In genomic region chr4:139167774-139168444, GRCh38 we compare ENCODE assay signal across 8 cellular contexts. TPM values are rescaled to one million over a fixed set of nuclear protein-coding genes. Genes with fewer than 3 reads are reported as not detected.
A peak's percentile ranks its signal among the peaks of the same experiment; 100 is the strongest.
DNase-seq lines count a peak whose midpoint lies in the region; ATAC-seq, FAIRE-seq and TF ChIP-seq lines count a peak whose summit lies in the region.

No MANE protein-coding gene starts in this region.

- H3K4ac ChIP-seq in IMR-90 (ENCODE audit: low read depth, low read length): no peak overlapping the region

- peaks cover 6% of the 10 kb centered on the region; the same call in 1 of the 2 replicates for H3K4me1 ChIP-seq in IMR-90 (ENCODE audit: control insufficient read depth, insufficient read depth, low read length)
- H3K4me1 ChIP-seq in keratinocyte (ENCODE audit: control insufficient read depth, extremely low read depth, insufficient read depth, low read length): peaks cover 27% of the 10 kb centered on the region

- H3K36me3 ChIP-seq in IMR-90 (ENCODE audit: control insufficient read depth, insufficient read depth, low read length) (no peaks in the 10 kb centered on the region), keratinocyte (ENCODE audit: control insufficient read depth in 2 of 2, extremely low read depth in 1 of 2, insufficient read depth in 2 of 2, low read length in 2 of 2) (no peaks in the 10 kb centered on the region)

- H2BK20ac ChIP-seq in IMR-90 (ENCODE audit: low read depth, low read length): no peak overlapping the region

- ATAC-seq in IMR-90 (ENCODE audit: low read depth): peak; percentile 81
- no peak for ATAC-seq in HG02642 (IDR thresholded peaks at IDR 0.05; ENCODE audit: poor library complexity, unreplicated experiment)
- ATAC-seq in GM21515 (IDR thresholded peaks at IDR 0.05; ENCODE audit: unreplicated experiment): no peak

- POLR2A ChIA-PET in IMR-90 (lab: Charles Lee; ENCODE audit: unreplicated experiment): no interaction called here
- POLR2A ChIA-PET in activated CD4-positive, alpha-beta memory T cell treated with anti-CD3 and anti-CD28 coated beads, Interleukin-2, amount 10 ng/mL, durations not matched to agents 7 days and 5 days (lab: Charles Lee): no interaction called here

- no peak overlapping the region for H2BK5ac ChIP-seq in IMR-90 (ENCODE audit: low read depth, low read length, poor library complexity, severe bottlenecking)

- peak; percentile 61 for TF ChIP-seq RAD21 in IMR-90 (IDR thresholded peaks at IDR 0.05; ENCODE audit: low read length)

- no peak overlapping the region for H4K5ac ChIP-seq in IMR-90 (ENCODE audit: low read depth, low read length)

- H2AK5ac ChIP-seq in IMR-90 (ENCODE audit: low read depth, low read length): no peak overlapping the region

- no peak overlapping the region for H3K9ac ChIP-seq in IMR-90 (ENCODE audit: low read depth, low read length)
- peak overlapping the region; percentile 53 for H3K9ac ChIP-seq in keratinocyte (ENCODE audit: control insufficient read depth, extremely low read depth, insufficient read depth, low read length)

- H3K23ac ChIP-seq in IMR-90 (ENCODE audit: low read depth, low read length): no peak overlapping the region

- no TSS peak for BruUV-seq in IMR-90 (replicated peaks; lab: Mats Ljungman, UMichigan)

- no peaks in the 10 kb centered on the region for H3K27me3 Mint-ChIP-seq in activated CD4-positive, alpha-beta memory T cell treated with anti-CD3 and anti-CD28 coated beads, Interleukin-2, amount 10 ng/mL, durations not matched to agents 7 days and 5 days

- no CpG with 5 or more reads among the region's 5 CpGs for WGBS in IMR-90 (ENCODE audit: extremely low coverage in 2 of 2, insufficient read length in 1 of 2), 2 experiments

- TF ChIP-seq CTCF in IMR-90 (conservative IDR thresholded peaks at IDR 0.05; ENCODE audit: low read depth, low read length) (peak; percentile 56), keratinocyte (optimal IDR thresholded peaks at IDR 0.05 in 1 of 3, IDR thresholded peaks at IDR 0.05 in 1 of 3, conservative IDR thresholded peaks at IDR 0.05 in 1 of 3; ENCODE audit: extremely low read depth in 1 of 3, insufficient read depth in 2 of 3, low read length in 3 of 3) (peak; percentile 22 to 73 (median 56))

- dilution Hi-C loops in IMR-90 (cut with HindIII; ENCODE audit: low sequenced_read_pairs, unreplicated experiment): no loop called here
- dilution Hi-C loops in keratinocyte (cut with MboI; ENCODE audit: extremely low pct_ligation_motif_present, low sequenced_read_pairs): no loop called here

- H3K27me3 ChIP-seq in IMR-90 (ENCODE audit: control insufficient read depth, insufficient read depth, low read length): no peaks in the 10 kb centered on the region
- no peaks in the 10 kb centered on the region for H3K27me3 ChIP-seq in keratinocyte (ENCODE audit: control insufficient read depth, extremely low read depth, insufficient read depth, low read length)

- no peak overlapping the region for H3K27ac Mint-ChIP-seq in activated CD4-positive, alpha-beta memory T cell treated with anti-CD3 and anti-CD28 coated beads, Interleukin-2, amount 10 ng/mL, durations not matched to agents 7 days and 5 days

- no peak overlapping the region for H3K18ac ChIP-seq in IMR-90 (ENCODE audit: low read depth, low read length)

- H3K36me3 Mint-ChIP-seq in activated CD4-positive, alpha-beta memory T cell treated with anti-CD3 and anti-CD28 coated beads, Interleukin-2, amount 10 ng/mL, durations not matched to agents 7 days and 5 days (ENCODE audit: low read depth): no peaks in the 10 kb centered on the region

- H3K4me2 ChIP-seq in IMR-90 (ENCODE audit: low read depth, low read length) (no peak overlapping the region), keratinocyte (ENCODE audit: control insufficient read depth, extremely low read depth, insufficient read depth, low read depth, low read length) (peak overlapping the region; percentile 79)

- H3K56ac ChIP-seq in IMR-90 (ENCODE audit: extremely low read depth, insufficient read depth, low read length): no peak overlapping the region

- DNase-seq in EH (ENCODE audit: low read depth) (peak; percentile 66), IMR-90 (peak; percentile 68), amniotic epithelial cell (ENCODE audit: low read depth) (peak; percentile 86), keratinocyte (ENCODE audit: low read depth, low spot score) (peak; percentile 72), activated T-cell treated with anti-CD3 and anti-CD28 coated beads for 4 hours (no peak)
- DNase-seq in activated CD4-positive, alpha-beta memory T cell treated with anti-CD3 and anti-CD28 coated beads, Interleukin-2, amount 10 ng/mL, durations not matched to agents 7 days and 5 days: no peak

- H2BK120ac ChIP-seq in IMR-90 (ENCODE audit: low read depth, low read length): no peak overlapping the region

- peaks cover 27 to 52% of the 10 kb centered on the region in 2 experiments for H3K79me1 ChIP-seq in IMR-90 (ENCODE audit: low read depth in 1 of 2, low read length in 2 of 2)

- H3K79me2 ChIP-seq in keratinocyte (ENCODE audit: control insufficient read depth, insufficient read depth, low read length): peaks cover 4% of the 10 kb centered on the region

- H3K27ac ChIP-seq in IMR-90 (ENCODE audit: insufficient read depth, low read length): no peak overlapping the region
- peak overlapping the region; percentile 90 for H3K27ac ChIP-seq in keratinocyte (ENCODE audit: control insufficient read depth, insufficient read depth, low read length)

- peaks cover 3% of the 10 kb centered on the region; the same call in 1 of the 2 replicates for H3K9me1 ChIP-seq in IMR-90 (ENCODE audit: insufficient read depth, low read length)
- no peaks in the 10 kb centered on the region for H3K9me1 ChIP-seq in keratinocyte (ENCODE audit: control insufficient read depth, extremely low read depth, insufficient read depth, low read length)

- peaks cover 20% of the 10 kb centered on the region for H3K4me1 Mint-ChIP-seq in activated CD4-positive, alpha-beta memory T cell treated with anti-CD3 and anti-CD28 coated beads, Interleukin-2, amount 10 ng/mL, durations not matched to agents 7 days and 5 days

- no peak overlapping the region for H4K8ac ChIP-seq in IMR-90 (ENCODE audit: low read depth in 2 of 2, low read length in 2 of 2)

- H3K9me3 ChIP-seq in IMR-90 (ENCODE audit: control insufficient read depth, insufficient read depth, low read length) (no peaks in the 10 kb centered on the region), keratinocyte (ENCODE audit: control insufficient read depth, low read depth, low read length) (no peaks in the 10 kb centered on the region)

- no peak overlapping the region for H4K91ac ChIP-seq in IMR-90 (ENCODE audit: insufficient read depth, low read depth, low read length)

- no peak for TF ChIP-seq POLR2A in IMR-90 (IDR thresholded peaks at IDR 0.05; ENCODE audit: low read depth, low read length)

- H4K20me1 ChIP-seq in IMR-90 (ENCODE audit: insufficient read depth, low read length): peaks cover 28% of the 10 kb centered on the region
- no peaks in the 10 kb centered on the region for H4K20me1 ChIP-seq in keratinocyte (ENCODE audit: control insufficient read depth, extremely low read depth, insufficient read depth, low read length)

- H3K4me3 ChIP-seq in IMR-90 (ENCODE audit: insufficient read depth, low read depth, low read length): no peak overlapping the region
- H3K4me3 ChIP-seq in keratinocyte (ENCODE audit: control insufficient read depth in 2 of 3, extremely low read depth in 1 of 3, insufficient read depth in 2 of 3, low read depth in 1 of 3, low read length in 3 of 3): peak overlapping the region in 2 of 3 experiments; percentile 43 to 45

- FAIRE-seq in keratinocyte (lab: Jason Lieb, UNC): peak; percentile 95

- no peak overlapping the region; the same call in 2 of the 3 replicates for H2BK15ac ChIP-seq in IMR-90 (ENCODE audit: low read depth, low read length)

- H2AFZ ChIP-seq in IMR-90 (replicated peaks; ENCODE audit: low read length, poor library complexity) (no peak overlapping the region), keratinocyte (ENCODE audit: control insufficient read depth, low read length) (peak overlapping the region; percentile 84)

- intact Hi-C loops in IMR-90 (cut with micrococcal nuclease): no loop called here

- in situ Hi-C loops in IMR-90 (cut with MboI; ENCODE audit: low sequenced_read_pairs): no loop called here

- CTCF ChIA-PET in IMR-90 (lab: Yijun Ruan, JAX): interaction anchor here (0.6 to 1.4 kb wide), 11 partner anchors 9 to 137 kb away, joined by 3 to 8 read pairs (median 4); no protein-coding TSS in a partner anchor
- CTCF ChIA-PET in activated CD4-positive, alpha-beta memory T cell treated with anti-CD3 and anti-CD28 coated beads, Interleukin-2, amount 10 ng/mL, durations not matched to agents 7 days and 5 days (lab: Charles Lee): interaction anchor here (0.8 to 1.2 kb wide), 4 partner anchors 8 to 137 kb away, joined by 3 to 5 read pairs (median 3); no protein-coding TSS in a partner anchor

- H2AK9ac ChIP-seq in IMR-90 (replicated peaks; ENCODE audit: low read depth, low read length, poor library complexity): no peak overlapping the region

- H3K4me3 Mint-ChIP-seq in activated CD4-positive, alpha-beta memory T cell treated with anti-CD3 and anti-CD28 coated beads, Interleukin-2, amount 10 ng/mL, durations not matched to agents 7 days and 5 days: no peak overlapping the region

- no peak overlapping the region for H3K14ac ChIP-seq in IMR-90 (replicated peaks; ENCODE audit: low read depth, low read length)

- no peaks in the 10 kb centered on the region for H3K9me3 Mint-ChIP-seq in activated CD4-positive, alpha-beta memory T cell treated with anti-CD3 and anti-CD28 coated beads, Interleukin-2, amount 10 ng/mL, durations not matched to agents 7 days and 5 days

TF ChIP-seq in IMR-90, 13 proteins besides CTCF, POLR2A, EP300 and RAD21 (continues in another document):
- no peak for TF ChIP-seq CHD1 (IDR thresholded peaks at IDR 0.05; ENCODE audit: low read depth, low read length)
- TF ChIP-seq FOS (IDR thresholded peaks at IDR 0.05; ENCODE audit: low read depth, low read length): no peak
- TF ChIP-seq MAZ (IDR thresholded peaks at IDR 0.05; ENCODE audit: borderline replicate concordance, low read depth, low read length): no peak

RNA-seq across cellular contexts. Expression of gene ELF2, which starts 9.1 kb away (rescaled TPM):
- total RNA-seq in IMR-90 (2012; rRNA removed): 37.8 and 42.3 TPM in 2 replicates
- polyA plus RNA-seq in IMR-90 (2012; rRNA removed): 13.7 and 14.5 TPM in 2 replicates
- 5.0 TPM in 2 replicates for polyA plus RNA-seq in IMR-90 (2012; cell fraction: cytosol; rRNA removed)
- polyA plus RNA-seq in IMR-90 (2012; cell fraction: nucleus; rRNA removed; ENCODE audit: low replicate concordance): 7.6 and 32.0 TPM in 2 replicates
- 15.8 to 19.6 TPM (median 16.4 TPM) in 3 replicates for polyA plus RNA-seq in keratinocyte
- polyA plus RNA-seq in keratinocyte (2011; ENCODE audit: low read depth): 17.8 TPM
- 9.2 and 15.3 TPM in 2 replicates for polyA plus RNA-seq in keratinocyte (2011; cell fraction: cytosol; rRNA removed)
- 18.9 and 19.4 TPM in 2 replicates for polyA plus RNA-seq in keratinocyte (2011; cell fraction: nucleus; rRNA removed)
- polyA plus RNA-seq in keratinocyte (2012; ENCODE audit: low replicate concordance): 10.7 and 13.7 TPM in 2 replicates
- 12.1 to 31.0 TPM (median 20.7 TPM) in 3 replicates for polyA minus RNA-seq in keratinocyte
- polyA minus RNA-seq in keratinocyte (2011; cell fraction: cytosol; rRNA and poly(A)+ RNA removed): 11.7 TPM
- polyA minus RNA-seq in keratinocyte (2011; cell fraction: nucleus; rRNA and poly(A)+ RNA removed): 14.8 and 22.0 TPM in 2 replicates
- 10 to 100 TPM; 35.2 to 39.5 TPM for total RNA-seq in activated CD4-positive, alpha-beta memory T cell treated with anti-CD3 and anti-CD28 coated beads, Interleukin-2, amount 10 ng/mL, durations not matched to agents 7 days and 5 days

Comparison
In these comparisons a context has a peak if more than half of its experiments do, and no peak if none do; other contexts are left out.
1. DNase-seq: peak in EH (single experiment), IMR-90 (single experiment), amniotic epithelial cell (single experiment) and keratinocyte (single experiment); none in activated T-cell treated with anti-CD3 and anti-CD28 coated beads for 4 hours (single experiment) and activated CD4-positive, alpha-beta memory T cell treated with anti-CD3 and anti-CD28 coated beads, Interleukin-2, amount 10 ng/mL, durations not matched to agents 7 days and 5 days (single experiment).